In genomic region chr4:109729155-109729562, GRCh38 we compare ENCODE assay signal across 8 cellular contexts. TPM values are rescaled to one million over a fixed set of nuclear protein-coding genes. Genes with fewer than 3 reads are reported as not detected.
DNase-seq lines count a peak whose midpoint lies in the region; ATAC-seq and TF ChIP-seq lines count a peak whose summit lies in the region.

No MANE protein-coding gene starts in this region.

- peak overlapping the region; percentile 47 for H3K27ac Mint-ChIP-seq in activated CD4-positive, alpha-beta T cell treated with anti-CD3 and anti-CD28 coated beads, Interleukin-2, amount 10 ng/mL, durations not matched to agents 24 days and 14 days

- H3K27me3 Mint-ChIP-seq in activated CD4-positive, alpha-beta T cell treated with anti-CD3 and anti-CD28 coated beads, Interleukin-2, amount 10 ng/mL, durations not matched to agents 24 days and 14 days, result peaks cover 6% of the 10 kb centered on the region

- no peaks in the 10 kb centered on the region for H3K9me2 ChIP-seq in neural cell (ENCODE audit: insufficient read depth, low read length)

- no peaks in the 10 kb centered on the region for H3K9me3 Mint-ChIP-seq in activated CD4-positive, alpha-beta T cell treated with anti-CD3 and anti-CD28 coated beads, Interleukin-2, amount 10 ng/mL, durations not matched to agents 24 days and 14 days

- intact Hi-C loops in activated CD4-positive, alpha-beta T cell treated with anti-CD3 and anti-CD28 coated beads, Interleukin-2, amount 10 ng/mL, durations not matched to agents 24 days and 14 days (cut with micrococcal nuclease), result loop anchor here (1.0 to 2.0 kb wide), 2 partner anchors 26 to 168 kb away; partner anchors contain the start of genes CASP6 and MCUB

- H3K4me2 ChIP-seq in neural cell (ENCODE audit: low read length), result peak overlapping the region; percentile 75

- H3K4me1 Mint-ChIP-seq in activated CD4-positive, alpha-beta T cell treated with anti-CD3 and anti-CD28 coated beads, Interleukin-2, amount 10 ng/mL, durations not matched to agents 24 days and 14 days, result peaks cover 16% of the 10 kb centered on the region

- H3K36me3 Mint-ChIP-seq in activated CD4-positive, alpha-beta T cell treated with anti-CD3 and anti-CD28 coated beads, Interleukin-2, amount 10 ng/mL, durations not matched to agents 24 days and 14 days (ENCODE audit: low read depth), result peaks cover 11% of the 10 kb centered on the region

- ATAC-seq in GM18502 (IDR thresholded peaks at IDR 0.05; ENCODE audit: poor library complexity, unreplicated experiment), result no peak
- ATAC-seq in HG03439 (IDR thresholded peaks at IDR 0.05; ENCODE audit: unreplicated experiment), result no peak

- H3K9me3 ChIP-seq in SJCRH30 (replicated peaks) (no peaks in the 10 kb centered on the region), neural cell (ENCODE audit: low read length) (no peaks in the 10 kb centered on the region)

- TF ChIP-seq CTCF in epithelial cell of proximal tubule (conservative IDR thresholded peaks at IDR 0.05; ENCODE audit: low read depth, low read length) (no peak), neural cell (IDR thresholded peaks at IDR 0.05; ENCODE audit: poor library complexity, severe bottlenecking) (no peak)

- no peaks in the 10 kb centered on the region for H3F3A ChIP-seq in neural cell (ENCODE audit: insufficient read depth, low read length, poor library complexity, severe bottlenecking)

- TF ChIP-seq RAD21 in neural cell (conservative IDR thresholded peaks at IDR 0.05), result no peak

- H3K4me3 Mint-ChIP-seq in activated CD4-positive, alpha-beta T cell treated with anti-CD3 and anti-CD28 coated beads, Interleukin-2, amount 10 ng/mL, durations not matched to agents 24 days and 14 days, result peak overlapping the region; percentile 91

- peaks cover 3% of the 10 kb centered on the region for H3K79me2 ChIP-seq in neural cell (replicated peaks; ENCODE audit: insufficient read depth, low read length)

- peak overlapping the region; percentile 68 for H2AFZ ChIP-seq in neural cell (ENCODE audit: low read depth, low read length)

- H3K4me1 ChIP-seq in SJCRH30, result 0 out of 2 replicates have a peak, but pooled peaks cover 7% of the 10 kb centered on the region

- no peaks in the 10 kb centered on the region for H4K20me1 ChIP-seq in neural cell (ENCODE audit: insufficient read depth)

- H3K27me3 ChIP-seq in SJCRH30, result no peaks in the 10 kb centered on the region
- no peaks in the 10 kb centered on the region for H3K27me3 ChIP-seq in neural cell (ENCODE audit: insufficient read depth, low read depth, low read length)

- TF ChIP-seq EP300 in neural cell (conservative IDR thresholded peaks at IDR 0.05; ENCODE audit: poor library complexity, severe bottlenecking), result no peak

- H3K4me3 ChIP-seq in SJCRH30 (peak overlapping the region; percentile 98), epithelial cell of proximal tubule (ENCODE audit: low read depth, low read length) (peak overlapping the region; percentile 64), neural cell (ENCODE audit: low read length) (peak overlapping the region; percentile 73)

- H3K27ac ChIP-seq in SJCRH30 (no peak overlapping the region), neural cell (ENCODE audit: low read length) (no peak overlapping the region)

- no peak for DNase-seq in activated CD4-positive, alpha-beta T cell treated with anti-CD3 and anti-CD28 coated beads, Interleukin-2, amount 10 ng/mL, durations not matched to agents 24 days and 14 days
- DNase-seq in activated CD4-positive, alpha-beta T cell treated with anti-CD3 and anti-CD28 coated beads for 1 hour, result no peak
- DNase-seq in SJCRH30 (peak in 1 of 2 experiments; percentile 29), epithelial cell of proximal tubule (ENCODE audit: low read depth) (no peak), HPDE6-E6E7 (ENCODE audit: extremely low spot score) (no peak)

- H3K9ac ChIP-seq in neural cell (ENCODE audit: low read length), result peak overlapping the region; percentile 76

- H3K36me3 ChIP-seq in SJCRH30 (no peaks in the 10 kb centered on the region), neural cell (ENCODE audit: insufficient read depth, low read length) (no peaks in the 10 kb centered on the region)

TF ChIP-seq in neural cell, 6 proteins besides CTCF, POLR2A, EP300 and RAD21:
- TF ChIP-seq REST (IDR thresholded peaks at IDR 0.05; ENCODE audit: borderline replicate concordance) (no peak), SMC3 (conservative IDR thresholded peaks at IDR 0.05; ENCODE audit: poor library complexity) (no peak), POLR2AphosphoS5 (IDR thresholded peaks at IDR 0.05) (no peak), EZH2 (IDR thresholded peaks at IDR 0.05; ENCODE audit: borderline replicate concordance, insufficient read depth, low read length, poor library complexity, severe bottlenecking) (no peak), MXI1 (conservative IDR thresholded peaks at IDR 0.05; ENCODE audit: poor library complexity, severe bottlenecking) (no peak), TAF1 (IDR thresholded peaks at IDR 0.05; ENCODE audit: low read depth) (no peak)
TF ChIP-seq in neural cell: peak in this region for 0.

RNA-seq across cellular contexts. Expression of gene PLA2G12A, which starts 0.7 kb away (rescaled TPM):
- 9.0 and 11.4 TPM in 2 replicates for total RNA-seq in activated CD4-positive, alpha-beta T cell treated with anti-CD3 and anti-CD28 coated beads, Interleukin-2, amount 10 ng/mL, durations not matched to agents 24 days and 14 days
- 20.5 and 22.6 TPM in 2 replicates for total RNA-seq in SJCRH30 (2014; rRNA removed; shearing (Covaris generic))
- total RNA-seq in epithelial cell of proximal tubule, result 20.3 and 58.3 TPM in 2 replicates
- 31.2 and 99.0 TPM in 2 replicates for polyA plus RNA-seq in neural cell
- polyA minus RNA-seq in neural cell, result 33.6 and 35.9 TPM in 2 replicates

RNA-seq across cellular contexts. Expression of gene CASP6, which starts 25.9 kb away (rescaled TPM):
- 19.3 and 23.6 TPM in 2 replicates for total RNA-seq in activated CD4-positive, alpha-beta T cell treated with anti-CD3 and anti-CD28 coated beads, Interleukin-2, amount 10 ng/mL, durations not matched to agents 24 days and 14 days
- 25.0 and 27.0 TPM in 2 replicates for total RNA-seq in SJCRH30 (2014; rRNA removed; shearing (Covaris generic))
- total RNA-seq in epithelial cell of proximal tubule, result 59.7 and 74.7 TPM in 2 replicates
- 5.1 and 9.5 TPM in 2 replicates for polyA plus RNA-seq in neural cell
- polyA minus RNA-seq in neural cell, result 12.3 and 12.4 TPM in 2 replicates
